In genomic region chr17:81371910-81372760, GRCh38 we compare ENCODE assay signal across 8 cellular contexts. TPM values are rescaled to one million over a fixed set of nuclear protein-coding genes. Genes with fewer than 3 reads are reported as not detected.
DNase-seq lines count a peak whose midpoint lies in the region; ATAC-seq and TF ChIP-seq lines count a peak whose summit lies in the region.

No MANE protein-coding gene starts in this region.

- POLR2A ChIA-PET in HEK293 (lab: Yijun Ruan, JAX) = interaction anchor here (1.3 to 1.5 kb wide), 2 partner anchors 23 to 77 kb away, joined by 4 to 5 read pairs; partner anchors contain the start of genes BAHCC1 and SLC38A10

- H3K27ac ChIP-seq in HEK293 (ENCODE audit: extremely low read depth, low read depth, low read length) (no peak overlapping the region), stomach (peak overlapping the region in 3 of 5 donors; percentile 20 to 46 (median 24))

- peak; percentile 89 for ATAC-seq in left ventricle myocardium superior

- CTCF ChIA-PET in HEK293 (lab: Yijun Ruan, JAX) = interaction anchor here (0.5 to 2.2 kb wide), 10 partner anchors 12 to 226 kb away, joined by 3 to 12 read pairs (median 4); partner anchors contain the start of gene SLC38A10

- intact Hi-C loops in left ventricle myocardium superior (cut with micrococcal nuclease) (no loop called here), stomach (cut with DNase I; ENCODE audit: low total_unique reads) (no loop called here)

- H3K4me1 ChIP-seq in HEK293 (ENCODE audit: control insufficient read depth, insufficient read depth, low read length) = no peaks in the 10 kb centered on the region
- H3K4me1 ChIP-seq in stomach = peaks cover 0 to 14% (median 0%) of the 10 kb centered on the region in 4 donors

- no peak for TF ChIP-seq POLR2A in stomach (IDR thresholded peaks at IDR 0.05)

- TF ChIP-seq EP300 in stomach (IDR thresholded peaks at IDR 0.05) = no peak

- H3K9me3 ChIP-seq in HEK293 (ENCODE audit: control insufficient read depth, insufficient read depth, low read depth, low read length) = no peaks in the 10 kb centered on the region
- no peaks in the 10 kb centered on the region for H3K9me3 ChIP-seq in stomach

- H3K36me3 ChIP-seq in HEK293 (ENCODE audit: control insufficient read depth in 2 of 2, insufficient read depth in 1 of 2, low read length in 2 of 2) (no peaks in the 10 kb centered on the region), stomach (no peaks in the 10 kb centered on the region)

- WGBS in stomach, 5 donors = 57 to 82% (median 71%) methylated on average over 19 to 22 of the region's 22 CpGs

- peak; percentile 24 for DNase-seq in amniotic stem cell (lab: John Stamatoyannopoulos, UW)
- DNase-seq in left ventricle myocardium superior = peak; percentile 81
- DNase-seq in stomach = no peak
- no peak for DNase-seq in activated CD4-positive, alpha-beta T cell treated with anti-CD3 and anti-CD28 coated beads, Interleukin-2, amount 50 U/mL, for 48 hours
- DNase-seq in D341Med (ENCODE audit: low spot score) = no peak
- no peak for DNase-seq in NCI-H748 treated with DMSO at 0.1 percent for 48 hours (lab: John Stamatoyannopoulos, UW)
- DNase-seq in NCI-H526 (lab: John Stamatoyannopoulos, UW) = no peak

- TF ChIP-seq CTCF in HEK293 (tag by site-specific recombination; IDR thresholded peaks at IDR 0.05) (peak; percentile 64; the same call in 1 of the 2 replicates), stomach (IDR thresholded peaks at IDR 0.05) (no peak)

- H3K4me3 ChIP-seq in HEK293 (ENCODE audit: low read depth, low read length) = no peak overlapping the region
- H3K4me3 ChIP-seq in stomach = no peak overlapping the region

- H3K27me3 ChIP-seq in stomach = no peaks in the 10 kb centered on the region

TF ChIP-seq in HEK293, 187 proteins besides CTCF, POLR2A, EP300 and RAD21:
- TF ChIP-seq SCRT2 (tag by site-specific recombination; IDR thresholded peaks at IDR 0.05) = peak; percentile 80
- peak; percentile 38; the same call in 1 of the 2 replicates for TF ChIP-seq GLIS1 (tag by site-specific recombination; IDR thresholded peaks at IDR 0.05)
- no peak for TF ChIP-seq ZNF133 (tag by site-specific recombination; IDR thresholded peaks at IDR 0.05)
- TF ChIP-seq ZNF707 (tag by site-specific recombination; IDR thresholded peaks at IDR 0.05) = no peak
- TF ChIP-seq, protein P1, sequence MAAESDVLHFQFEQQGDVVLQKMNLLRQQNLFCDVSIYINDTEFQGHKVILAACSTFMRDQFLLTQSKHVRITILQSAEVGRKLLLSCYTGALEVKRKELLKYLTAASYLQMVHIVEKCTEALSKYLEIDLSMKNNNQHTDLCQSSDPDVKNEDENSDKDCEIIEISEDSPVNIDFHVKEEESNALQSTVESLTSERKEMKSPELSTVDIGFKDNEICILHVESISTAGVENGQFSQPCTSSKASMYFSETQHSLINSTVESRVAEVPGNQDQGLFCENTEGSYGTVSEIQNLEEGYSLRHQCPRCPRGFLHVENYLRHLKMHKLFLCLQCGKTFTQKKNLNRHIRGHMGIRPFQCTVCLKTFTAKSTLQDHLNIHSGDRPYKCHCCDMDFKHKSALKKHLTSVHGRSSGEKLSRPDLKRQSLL (tag by site-specific recombination; IDR thresholded peaks at IDR 0.05) = peak; percentile 21; the same call in 1 of the 2 replicates
- TF ChIP-seq ZNF76 (tag by site-specific recombination; IDR thresholded peaks at IDR 0.05; ENCODE audit: borderline replicate concordance, low read depth) = no peak
- no peak for TF ChIP-seq ZNF157 (tag by site-specific recombination; IDR thresholded peaks at IDR 0.05)
- TF ChIP-seq ZNF600 (tag by site-specific recombination; IDR thresholded peaks at IDR 0.05) = peak; percentile 72
- TF ChIP-seq ZSCAN18 (tag by site-specific recombination; IDR thresholded peaks at IDR 0.05) = no peak
- no peak for TF ChIP-seq ZNF521 (tag by site-specific recombination; IDR thresholded peaks at IDR 0.05)

RNA-seq across cellular contexts. Expression of gene BAHCC1, which starts 23.1 kb away (rescaled TPM):
- total RNA-seq in left ventricle myocardium superior (8.6 TPM), stomach (10 to 100 TPM in 4 of 5 donors, 1 to 10 TPM in 1; 8.6 to 56.2 (median 15.2) TPM)
- 1 to 10 TPM; 4.9 to 6.6 (median 5.1) TPM for polyA plus RNA-seq in stomach

Comparison
In these comparisons a context has a peak if more than half of its experiments do, and no peak if none do; other contexts are left out.
1. DNase-seq: peak in amniotic stem cell (single experiment) and left ventricle myocardium superior (single experiment); none in stomach (single experiment), activated CD4-positive, alpha-beta T cell treated with anti-CD3 and anti-CD28 coated beads, Interleukin-2, amount 50 U/mL, for 48 hours (0 of 2), D341Med (single experiment), NCI-H748 treated with DMSO at 0.1 percent for 48 hours (single experiment) and NCI-H526 (0 of 2).